8 cellular contexts compared by ENCODE assay signal in genomic region chr14:61524211-61524806, GRCh38.
DNase-seq lines count a peak whose midpoint lies in the region; ATAC-seq and TF ChIP-seq lines count a peak whose summit lies in the region.

No MANE protein-coding gene starts in this region.

- H3K27ac ChIP-seq in A673 (ENCODE audit: low read depth, low read length, poor library complexity, severe bottlenecking) (no peak overlapping the region), adrenal gland (peak overlapping the region; percentile 82 to 95 (median 90))

- peaks cover 12% of the 10 kb centered on the region for H3K4me1 ChIP-seq in A673 (ENCODE audit: insufficient read depth, low read length, poor library complexity, severe bottlenecking)
- peaks cover 43 to 54% of the 10 kb centered on the region in 2 donors for H3K4me1 ChIP-seq in adrenal gland (replicated peaks in 1 of 2)

- CTCF ChIA-PET in A673 (lab: Charles Lee), result no interaction called here

- 15 to 24% (median 21%) methylated on average over 4 of the region's 4 CpGs for WGBS in adrenal gland, 4 donors

- peak; percentile 63 for DNase-seq in A673 (ENCODE audit: low spot score)
- DNase-seq in HT1080 (ENCODE audit: low read depth), result peak; percentile 90
- DNase-seq in adrenal gland, result peak in 5 of 7 donors; percentile 54 to 70 (median 62)
- DNase-seq in left lobe of liver (ENCODE audit: low spot score), result no peak
- DNase-seq in stimulated activated CD4-positive, alpha-beta T cell treated with anti-CD3 and anti-CD28 coated beads, Interleukin-4, amount 100 ng/mL, for 24 hours, result no peak
- no peak for DNase-seq in stimulated activated CD4-positive, alpha-beta T cell treated with anti-CD3 and anti-CD28 coated beads, Interleukin-12 subunit alpha, Interleukin-12 subunit beta, amount 100 ng/mL, for 4 hours
- DNase-seq in iPS-NIHi7 (ENCODE audit: extremely low spot score), result no peak

- no TSS peak for BruUV-seq in A673 (replicated peaks; lab: Mats Ljungman, UMichigan)

- H3K9me3 ChIP-seq in A673 (ENCODE audit: low read depth, low read length, poor library complexity, severe bottlenecking), result no peaks in the 10 kb centered on the region
- no peaks in the 10 kb centered on the region for H3K9me3 ChIP-seq in adrenal gland (replicated peaks in 1 of 3)

- intact Hi-C loops in A673 (cut with micrococcal nuclease; ENCODE audit: unreplicated experiment), result no loop called here
- intact Hi-C loops in adrenal gland (cut with DNase I), result no loop called here

- no peak for TF ChIP-seq POLR2A in adrenal gland (IDR thresholded peaks at IDR 0.05)

- POLR2A ChIA-PET in A673 (lab: Charles Lee; ENCODE audit: low non-redundant PET), result no interaction called here

- H3K36me3 ChIP-seq in A673 (ENCODE audit: insufficient read depth, low read length, poor library complexity, severe bottlenecking) (no peaks in the 10 kb centered on the region), adrenal gland (replicated peaks in 1 of 2) (no peaks in the 10 kb centered on the region)

- peak; percentile 38 for ATAC-seq in left lobe of liver
- no peak for ATAC-seq in GM21786 (IDR thresholded peaks at IDR 0.05; ENCODE audit: unreplicated experiment)

- no peaks in the 10 kb centered on the region for H3K27me3 ChIP-seq in A673 (replicated peaks; ENCODE audit: insufficient read depth, low read depth, low read length, poor library complexity)
- H3K27me3 ChIP-seq in adrenal gland, result no peaks in the 10 kb centered on the region

- H3K4me3 ChIP-seq in A673 (ENCODE audit: low read depth, low read length, poor library complexity, severe bottlenecking) (no peak overlapping the region), adrenal gland (no peak overlapping the region)

- TF ChIP-seq CTCF in A673 (conservative IDR thresholded peaks at IDR 0.05; ENCODE audit: low read depth, low read length), result no peak
- no peak for TF ChIP-seq CTCF in adrenal gland (IDR thresholded peaks at IDR 0.05)

Comparison
In these comparisons a context has a peak if more than half of its experiments do, and no peak if none do; other contexts are left out.
1. DNase-seq: peak in A673 (single experiment), HT1080 (single experiment) and adrenal gland (5 of 7); none in left lobe of liver (single experiment), stimulated activated CD4-positive, alpha-beta T cell treated with anti-CD3 and anti-CD28 coated beads, Interleukin-4, amount 100 ng/mL, for 24 hours (single experiment), stimulated activated CD4-positive, alpha-beta T cell treated with anti-CD3 and anti-CD28 coated beads, Interleukin-12 subunit alpha, Interleukin-12 subunit beta, amount 100 ng/mL, for 4 hours (single experiment) and iPS-NIHi7 (single experiment).